ENCODE assay signal across 11 cellular contexts in genomic region chr9:22005700-22006605, GRCh38. TPM values are rescaled to one million over a fixed set of nuclear protein-coding genes. Genes with fewer than 3 reads are reported as not detected.
DNase-seq lines count a peak whose midpoint lies in the region; ATAC-seq and TF ChIP-seq lines count a peak whose summit lies in the region.
"Had no signal": no experiment of that assay in that cellular context is flagged by ENCODE, and none has a peak within 500 bp of the region (broad histone marks: within the 10 kb centered on the region; RNA-seq: fewer than 3 reads in every experiment).

No MANE protein-coding gene starts in this region.

- no peak for DNase-seq in stimulated activated naive CD8-positive, alpha-beta T cell treated with anti-CD3 and anti-CD28 coated beads, Interleukin-15, Interleukin-2, amounts not matched to agents 100 U/mL and 50 U/mL, for 24 hours
- DNase-seq in brain microvascular endothelial cell (no peak), kidney epithelial cell (ENCODE audit: low read depth) (no peak), upper lobe of right lung (peak; percentile 52), lower lobe of right lung (no peak)
- DNase-seq in stimulated activated CD4-positive, alpha-beta T cell treated with anti-CD3 and anti-CD28 coated beads, Interleukin-4, amount 100 ng/mL, for 24 hours = no peak
- DNase-seq: midbrain had no signal

- no peak for TF ChIP-seq CTCF in brain microvascular endothelial cell (IDR thresholded peaks at IDR 0.05; ENCODE audit: low read depth, low read length, missing control alignments)
- TF ChIP-seq CTCF in kidney epithelial cell (IDR thresholded peaks at IDR 0.05; ENCODE audit: insufficient read depth, low read length, poor library complexity, severe bottlenecking) = no peak
- TF ChIP-seq CTCF in upper lobe of right lung (IDR thresholded peaks at IDR 0.05) = no peak
- TF ChIP-seq CTCF in lower lobe of right lung (IDR thresholded peaks at IDR 0.05) = no peak

- no peak for ATAC-seq in stimulated activated naive CD8-positive, alpha-beta T cell treated with anti-CD3 and anti-CD28 coated beads, Interleukin-15, Interleukin-2, amounts not matched to agents 100 U/mL and 50 U/mL, for 24 hours
- ATAC-seq in upper lobe of right lung (no peak), lower lobe of right lung (no peak), HG02610 (IDR thresholded peaks at IDR 0.05; ENCODE audit: unreplicated experiment) (no peak)
- ATAC-seq: HCT116 had no signal

- H3K9me3 Mint-ChIP-seq in stimulated activated naive CD8-positive, alpha-beta T cell treated with anti-CD3 and anti-CD28 coated beads, Interleukin-15, Interleukin-2, amounts not matched to agents 100 ng/mL and 50 ng/mL, for 24 hours = no peaks in the 10 kb centered on the region

- H3K36me3 ChIP-seq in brain microvascular endothelial cell (replicated peaks) = peaks cover 27% of the 10 kb centered on the region
- H3K36me3 ChIP-seq in kidney epithelial cell (ENCODE audit: control insufficient read depth, insufficient read depth, low read length) = no peaks in the 10 kb centered on the region
- no peaks in the 10 kb centered on the region for H3K36me3 ChIP-seq in upper lobe of right lung
- no peaks in the 10 kb centered on the region for H3K36me3 ChIP-seq in lower lobe of right lung

- peak overlapping the region; percentile 34 for H3K4me3 Mint-ChIP-seq in stimulated activated naive CD8-positive, alpha-beta T cell treated with anti-CD3 and anti-CD28 coated beads, Interleukin-15, Interleukin-2, amounts not matched to agents 100 ng/mL and 50 ng/mL, for 24 hours

- no peaks in the 10 kb centered on the region for H3K36me3 Mint-ChIP-seq in stimulated activated naive CD8-positive, alpha-beta T cell treated with anti-CD3 and anti-CD28 coated beads, Interleukin-15, Interleukin-2, amounts not matched to agents 100 ng/mL and 50 ng/mL, for 24 hours (ENCODE audit: low read depth)

- peaks cover 85% of the 10 kb centered on the region for H3K27me3 Mint-ChIP-seq in stimulated activated naive CD8-positive, alpha-beta T cell treated with anti-CD3 and anti-CD28 coated beads, Interleukin-15, Interleukin-2, amounts not matched to agents 100 ng/mL and 50 ng/mL, for 24 hours

- H3K27ac Mint-ChIP-seq in stimulated activated naive CD8-positive, alpha-beta T cell treated with anti-CD3 and anti-CD28 coated beads, Interleukin-15, Interleukin-2, amounts not matched to agents 100 ng/mL and 50 ng/mL, for 24 hours = no peak overlapping the region

- peaks cover 16% of the 10 kb centered on the region for H3K4me1 Mint-ChIP-seq in stimulated activated naive CD8-positive, alpha-beta T cell treated with anti-CD3 and anti-CD28 coated beads, Interleukin-15, Interleukin-2, amounts not matched to agents 100 ng/mL and 50 ng/mL, for 24 hours (ENCODE audit: low read depth)

- H3K27ac ChIP-seq in brain microvascular endothelial cell (peak overlapping the region; percentile 89), upper lobe of right lung (no peak overlapping the region), lower lobe of right lung (no peak overlapping the region)
- H3K27ac ChIP-seq: tibial artery had no signal

- no peaks in the 10 kb centered on the region for H3K27me3 ChIP-seq in brain microvascular endothelial cell (replicated peaks)
- no peaks in the 10 kb centered on the region for H3K27me3 ChIP-seq in kidney epithelial cell (ENCODE audit: control insufficient read depth, insufficient read depth, low read length)
- H3K27me3 ChIP-seq in upper lobe of right lung = peaks cover 28% of the 10 kb centered on the region
- peaks cover 28% of the 10 kb centered on the region for H3K27me3 ChIP-seq in lower lobe of right lung (ENCODE audit: low read depth)

- intact Hi-C loops in upper lobe of right lung (cut with DNase I) = loop anchor here (10.0 kb wide), 1 partner anchor 191 kb away; no protein-coding TSS in a partner anchor
- intact Hi-C loops in lower lobe of right lung (cut with DNase I) = no loop called here

- H3K4me1 ChIP-seq in upper lobe of right lung (peaks cover 4% of the 10 kb centered on the region), lower lobe of right lung (peaks cover 18% of the 10 kb centered on the region)

- H3K4me3 ChIP-seq in brain microvascular endothelial cell (ENCODE audit: low read depth, low read length) = peak overlapping the region; percentile 94
- H3K4me3 ChIP-seq in kidney epithelial cell (ENCODE audit: low read depth, low read length) = peak overlapping the region; percentile 36
- no peak overlapping the region for H3K4me3 ChIP-seq in upper lobe of right lung
- no peak overlapping the region for H3K4me3 ChIP-seq in lower lobe of right lung
- H3K4me3 ChIP-seq: tibial artery had no signal

- in situ Hi-C loops in brain microvascular endothelial cell (cut with HindIII; ENCODE audit: low pct_ligation_motif_present, low sequenced_read_pairs) = loop anchor here (25.0 kb wide), 1 partner anchor 194 kb away; the partner anchor contains the start of gene MTAP

- H3K9me3 ChIP-seq in upper lobe of right lung (no peaks in the 10 kb centered on the region), lower lobe of right lung (no peaks in the 10 kb centered on the region)
- H3K9me3 ChIP-seq: tibial artery had no signal

RNA-seq across cellular contexts. Expression of gene CDKN2B, which starts 3.2 kb away (rescaled TPM):
- total RNA-seq in kidney epithelial cell (16.7 and 28.3 TPM in 2 replicates), upper lobe of right lung (31.3 TPM), lower lobe of right lung (17.9 TPM)

RNA-seq across cellular contexts. Expression of gene CDKN2B-AS1, which starts 11.4 kb away (rescaled TPM):
- total RNA-seq in kidney epithelial cell = 0.04 and 0.14 TPM in 2 replicates
- total RNA-seq in upper lobe of right lung = 2.3 TPM
- total RNA-seq in lower lobe of right lung = 2.4 TPM

RNA-seq across cellular contexts. Expression of gene CDKN2A, which starts 11.8 kb away (rescaled TPM):
- total RNA-seq in kidney epithelial cell (1.7 and 3.6 TPM in 2 replicates), upper lobe of right lung (5.1 TPM), lower lobe of right lung (8.4 TPM)

Comparison
In these comparisons a context has a peak if more than half of its experiments do, and no peak if none do; other contexts are left out.
1. H3K4me3 ChIP-seq: peak in brain microvascular endothelial cell (single experiment) and kidney epithelial cell (single experiment); none in upper lobe of right lung (single experiment) and lower lobe of right lung (single experiment).